ENCODE assay signal across 22 cellular contexts in the genomic region with DNA sequence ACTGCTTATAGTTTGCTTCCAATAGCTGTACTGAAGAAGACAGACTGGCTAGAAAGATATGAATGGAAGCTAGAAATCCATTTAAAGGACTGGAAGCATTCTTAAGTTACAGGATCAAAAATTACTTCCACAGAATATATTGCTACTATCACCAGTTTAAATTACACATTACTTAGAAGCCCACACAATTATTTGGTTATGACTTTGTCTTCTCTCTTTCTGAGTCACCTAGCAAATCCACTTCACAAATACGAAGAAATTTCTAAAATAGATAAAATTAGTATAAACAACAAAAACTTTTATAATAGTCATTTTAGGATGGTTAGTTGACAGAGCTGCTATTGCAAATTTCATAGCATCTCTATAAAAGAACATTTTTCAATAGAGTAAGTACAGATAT.
DNase-seq lines count a peak whose midpoint lies in the region; ATAC-seq, FAIRE-seq and TF ChIP-seq lines count a peak whose summit lies in the region.
"Had no signal": no experiment of that assay in that cellular context is flagged by ENCODE, and none has a peak within 500 bp of the region (broad histone marks: within the 10 kb centered on the region; RNA-seq: fewer than 3 reads in every experiment).

No MANE protein-coding gene starts in this region.

- H3K4me3 ChIP-seq in kidney (ENCODE audit: low read length in 2 of 2): no peak overlapping the region
- H3K4me3 ChIP-seq in mesenchymal stem cell (ENCODE audit: insufficient read depth in 1 of 2, low read depth in 1 of 2, low read length in 2 of 2): no peak overlapping the region
- no peak overlapping the region for H3K4me3 ChIP-seq in Peyer's patch
- H3K4me3 ChIP-seq: A549 had no signal

- no peak overlapping the region for H4K91ac ChIP-seq in mesenchymal stem cell (ENCODE audit: low read length)

- no peak overlapping the region for H2BK15ac ChIP-seq in mesenchymal stem cell (ENCODE audit: low read depth, poor library complexity, severe bottlenecking)

- H3K18ac ChIP-seq in mesenchymal stem cell (ENCODE audit: low read depth in 1 of 2, low read length in 2 of 2): no peak overlapping the region

- intact Hi-C loops in kidney (cut with DNase I): no loop called here

- H2BK120ac ChIP-seq in mesenchymal stem cell (ENCODE audit: low read depth, low read length): no peak overlapping the region

- no peak overlapping the region for H3K9ac ChIP-seq in kidney (ENCODE audit: low read length in 2 of 2)
- H3K9ac ChIP-seq in mesenchymal stem cell (ENCODE audit: low read length): no peak overlapping the region

- peak; percentile 21 for FAIRE-seq in D721Med (lab: Jason Lieb, UNC)
- FAIRE-seq in H54 (lab: Jason Lieb, UNC): peak; percentile 91
- peak; percentile 54 for FAIRE-seq in kidney (lab: Jason Lieb, UNC)
- FAIRE-seq: A549, GM12891 had no signal

- H3K27me3 ChIP-seq in mesenchymal stem cell (ENCODE audit: control insufficient read depth in 1 of 2, insufficient read depth in 1 of 2, low read length in 2 of 2) (no peaks in the 10 kb centered on the region), Peyer's patch (no peaks in the 10 kb centered on the region)

- no peak overlapping the region for H3K4ac ChIP-seq in mesenchymal stem cell (ENCODE audit: low read depth in 1 of 2, low read length in 2 of 2)

- no peaks in the 10 kb centered on the region for H3K79me1 ChIP-seq in mesenchymal stem cell (replicated peaks; ENCODE audit: low read length, poor library complexity, severe bottlenecking)

- no CpG with 5 or more reads among the region's 1 CpG for whole genome bisulfite sequencing in mesenchymal stem cell

- no peak for TF ChIP-seq POLR2A in H54 (IDR thresholded peaks at IDR 0.05; ENCODE audit: low read depth, low read length)
- no peak for TF ChIP-seq POLR2A in Peyer's patch (IDR thresholded peaks at IDR 0.05)

- no peaks in the 10 kb centered on the region for H3K27me3 Mint-ChIP-seq in activated T-helper 17 cell treated with anti-CD3 and anti-CD28 coated beads, Interleukin-2, amount 50 U/mL, for 72 hours
- H3K27me3 Mint-ChIP-seq: CD4-positive, alpha-beta memory T cell had no signal

- no peaks in the 10 kb centered on the region for H3K9me3 Mint-ChIP-seq in activated T-helper 17 cell treated with anti-CD3 and anti-CD28 coated beads, Interleukin-2, amount 50 U/mL, for 72 hours
- H3K9me3 Mint-ChIP-seq: CD4-positive, alpha-beta memory T cell had no signal

- TF ChIP-seq CTCF in D721Med (IDR thresholded peaks at IDR 0.05; ENCODE audit: insufficient read depth, missing control alignments) (no peak), kidney (IDR thresholded peaks at IDR 0.05; ENCODE audit: borderline replicate concordance, extremely low read depth, insufficient read depth) (no peak), Peyer's patch (IDR thresholded peaks at IDR 0.05) (no peak)

- no peaks in the 10 kb centered on the region for H3K36me3 ChIP-seq in kidney (ENCODE audit: control insufficient read depth in 1 of 2, insufficient read depth in 2 of 2, low read length in 2 of 2)
- peaks cover 0 to 45% of the 10 kb centered on the region in 2 experiments for H3K36me3 ChIP-seq in mesenchymal stem cell (ENCODE audit: control insufficient read depth in 1 of 2, insufficient read depth in 2 of 2, low read depth in 1 of 2, low read length in 2 of 2)
- peaks cover 0 to 5% (median 0%) of the 10 kb centered on the region in 3 donors for H3K36me3 ChIP-seq in Peyer's patch

- H3K4me3 Mint-ChIP-seq in activated T-helper 17 cell treated with anti-CD3 and anti-CD28 coated beads, Interleukin-2, amount 50 U/mL, for 72 hours: no peak overlapping the region
- H3K4me3 Mint-ChIP-seq: CD4-positive, alpha-beta memory T cell had no signal

- H3K36me3 Mint-ChIP-seq in activated T-helper 17 cell treated with anti-CD3 and anti-CD28 coated beads, Interleukin-2, amount 50 U/mL, for 72 hours (ENCODE audit: low read depth): peaks cover 59% of the 10 kb centered on the region

- H3K4me1 ChIP-seq in kidney (ENCODE audit: control insufficient read depth in 1 of 2, insufficient read depth in 1 of 2, low read depth in 1 of 2, low read length in 2 of 2) (no peaks in the 10 kb centered on the region), mesenchymal stem cell (ENCODE audit: control insufficient read depth, insufficient read depth, low read depth, low read length) (no peaks in the 10 kb centered on the region), Peyer's patch (no peaks in the 10 kb centered on the region)
- H3K4me1 ChIP-seq: A549 had no signal

- H3K9me3 ChIP-seq in kidney (ENCODE audit: control insufficient read depth in 1 of 2, low read length in 2 of 2) (no peaks in the 10 kb centered on the region), mesenchymal stem cell (ENCODE audit: control insufficient read depth, low read length) (no peaks in the 10 kb centered on the region), Peyer's patch (no peaks in the 10 kb centered on the region)
- H3K9me3 ChIP-seq: A549 had no signal

- H4K8ac ChIP-seq in mesenchymal stem cell (ENCODE audit: low read length): no peak overlapping the region

- ATAC-seq in activated T-helper 17 cell treated with anti-CD3 and anti-CD28 coated beads, Interleukin-2, amount 50 U/mL, for 72 hours (replicated peaks): peak; percentile 26
- ATAC-seq: A549 had no signal

- DNase-seq in D721Med (ENCODE audit: insufficient read length, low spot score): no peak
- no peak for DNase-seq in H54 (ENCODE audit: insufficient read length, low spot score)
- no peak for DNase-seq in kidney
- no peak for DNase-seq in mesenchymal stem cell
- DNase-seq in Peyer's patch: no peak
- no peak for DNase-seq in DMS79 (lab: John Stamatoyannopoulos, UW)
- DNase-seq: 8988T; ACHN; AML-193; C1 segment of cervical spinal cord; Calu3; CD4-positive, alpha-beta memory T cell; COR-L47; DMS153; EL; GDM1; GOT3; H7; HCEC 1CT had no signal

- no peak overlapping the region for H2AK5ac ChIP-seq in mesenchymal stem cell (ENCODE audit: low read length, severe bottlenecking)

- H3K27ac ChIP-seq in kidney (ENCODE audit: low read depth in 2 of 2, low read length in 2 of 2): no peak overlapping the region
- no peak overlapping the region for H3K27ac ChIP-seq in mesenchymal stem cell (ENCODE audit: low read length, poor library complexity, severe bottlenecking)
- no peak overlapping the region for H3K27ac ChIP-seq in Peyer's patch
- H3K27ac ChIP-seq: A549 had no signal

- H2BK12ac ChIP-seq in mesenchymal stem cell (ENCODE audit: low read length in 2 of 2): no peak overlapping the region

- H3K4me1 Mint-ChIP-seq in activated T-helper 17 cell treated with anti-CD3 and anti-CD28 coated beads, Interleukin-2, amount 50 U/mL, for 72 hours: no peaks in the 10 kb centered on the region
- H3K4me1 Mint-ChIP-seq: CD4-positive, alpha-beta memory T cell had no signal

- H3K27ac Mint-ChIP-seq in activated T-helper 17 cell treated with anti-CD3 and anti-CD28 coated beads, Interleukin-2, amount 50 U/mL, for 72 hours: no peak overlapping the region
- H3K27ac Mint-ChIP-seq: CD4-positive, alpha-beta memory T cell had no signal

- no peak overlapping the region for H2AFZ ChIP-seq in mesenchymal stem cell (ENCODE audit: low read depth, low read length)

- no peak overlapping the region for H3K14ac ChIP-seq in mesenchymal stem cell (ENCODE audit: low read length in 2 of 2)

- no peak overlapping the region for H3K23ac ChIP-seq in mesenchymal stem cell (ENCODE audit: low read length in 2 of 2)

- H2BK5ac ChIP-seq in mesenchymal stem cell (ENCODE audit: low read depth, low read length, poor library complexity, severe bottlenecking): no peak overlapping the region

- H3K4me2 ChIP-seq in mesenchymal stem cell (ENCODE audit: low read length, poor library complexity, severe bottlenecking): no peak overlapping the region
- H3K4me2 ChIP-seq: A549 had no signal
